Comparison of ENCODE assay signal across 1 cellular context in genomic region chr20:9400371-9401025, GRCh38.
TF ChIP-seq lines count a peak whose summit lies in the region.

No MANE protein-coding gene starts in this region.

TF ChIP-seq in IMR-90, 13 proteins besides CTCF, POLR2A, EP300 and RAD21:
- no peak for TF ChIP-seq MAFK (IDR thresholded peaks at IDR 0.05; ENCODE audit: low read depth, low read length)
- no peak for TF ChIP-seq BHLHE40 (IDR thresholded peaks at IDR 0.05; ENCODE audit: low read depth, low read length)
- TF ChIP-seq CHD1 (IDR thresholded peaks at IDR 0.05; ENCODE audit: low read depth, low read length) = no peak
- no peak for TF ChIP-seq RCOR1 (IDR thresholded peaks at IDR 0.05; ENCODE audit: insufficient replicate concordance, low read length)
- no peak for TF ChIP-seq SMC3 (IDR thresholded peaks at IDR 0.05; ENCODE audit: low read depth, low read length)
- TF ChIP-seq RFX5 (IDR thresholded peaks at IDR 0.05; ENCODE audit: low read depth, low read length) = no peak
- no peak for TF ChIP-seq CEBPB (IDR thresholded peaks at IDR 0.05; ENCODE audit: low read depth, low read length)
- TF ChIP-seq, protein P1, sequence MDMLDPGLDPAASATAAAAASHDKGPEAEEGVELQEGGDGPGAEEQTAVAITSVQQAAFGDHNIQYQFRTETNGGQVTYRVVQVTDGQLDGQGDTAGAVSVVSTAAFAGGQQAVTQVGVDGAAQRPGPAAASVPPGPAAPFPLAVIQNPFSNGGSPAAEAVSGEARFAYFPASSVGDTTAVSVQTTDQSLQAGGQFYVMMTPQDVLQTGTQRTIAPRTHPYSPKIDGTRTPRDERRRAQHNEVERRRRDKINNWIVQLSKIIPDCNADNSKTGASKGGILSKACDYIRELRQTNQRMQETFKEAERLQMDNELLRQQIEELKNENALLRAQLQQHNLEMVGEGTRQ (IDR thresholded peaks at IDR 0.05; ENCODE audit: low read depth, low read length) = no peak
